Comparison of ENCODE assay signal across 8 cellular contexts in the genomic region with DNA sequence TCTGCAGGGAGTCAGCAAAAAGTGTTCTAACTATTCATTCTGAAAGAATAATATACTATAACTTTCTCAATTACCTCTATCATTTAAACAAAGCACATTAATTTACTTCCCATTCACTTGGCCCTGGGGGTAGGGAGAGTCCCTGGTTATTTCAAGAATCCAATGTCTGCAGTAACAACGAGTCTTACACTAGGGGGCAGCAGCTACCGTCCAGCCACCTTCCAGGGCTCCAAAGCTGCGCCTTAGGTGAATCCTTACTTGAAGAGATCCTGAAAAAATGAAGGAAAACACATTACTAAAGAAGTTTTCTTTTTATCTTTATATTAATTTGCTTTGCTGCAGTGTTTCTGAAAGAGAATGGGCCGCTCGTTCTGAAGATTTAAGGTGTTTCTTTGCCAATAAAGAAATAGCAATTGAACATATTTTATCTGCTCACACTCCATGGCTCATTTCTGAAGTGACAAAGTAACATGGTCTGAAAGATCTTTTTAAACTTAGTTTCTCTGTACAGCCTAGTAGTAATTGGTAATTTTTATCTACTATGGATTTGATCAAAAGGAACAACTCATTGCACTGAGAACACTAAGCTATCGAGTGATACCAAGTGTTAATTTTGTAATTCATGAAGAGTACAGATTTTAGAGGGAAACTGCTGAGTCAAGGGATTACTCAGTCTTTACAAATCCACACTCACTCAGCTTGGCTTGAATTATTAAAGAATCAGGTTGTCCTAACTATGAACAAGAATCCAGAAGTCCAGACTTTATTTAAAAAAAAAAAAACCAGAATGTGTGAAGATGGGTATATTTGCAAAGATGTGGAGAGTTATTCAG. TPM values are rescaled to one million over a fixed set of nuclear protein-coding genes. Genes with fewer than 3 reads are reported as not detected.
A peak's percentile ranks its signal among the peaks of the same experiment; 100 is the strongest.
DNase-seq lines count a peak whose midpoint lies in the region; ATAC-seq, FAIRE-seq and TF ChIP-seq lines count a peak whose summit lies in the region.

No MANE protein-coding gene starts in this region.

- H3K4me2 ChIP-seq in OCI-LY3 (ENCODE audit: low read length) = peak overlapping the region; percentile 23

- TF ChIP-seq CTCF in OCI-LY3 (IDR thresholded peaks at IDR 0.05; ENCODE audit: low read depth, low read length) (peak; percentile 94), natural killer cell (IDR thresholded peaks at IDR 0.05) (peak; percentile 93)

- peaks cover 22% of the 10 kb centered on the region for H3K27me3 ChIP-seq in OCI-LY3 (ENCODE audit: low read depth, low read length)

- H3K4me1 ChIP-seq in OCI-LY3 (ENCODE audit: low read length) = peaks cover 10% of the 10 kb centered on the region

- no peak overlapping the region for H3K4me3 Mint-ChIP-seq in natural killer cell

- FAIRE-seq in GM19239 (lab: Jason Lieb, UNC) = peak; percentile 72

- no peaks in the 10 kb centered on the region for H3K9me3 ChIP-seq in OCI-LY3 (ENCODE audit: insufficient read depth, low read length)

- H3K36me3 Mint-ChIP-seq in natural killer cell = no peaks in the 10 kb centered on the region

- H3K36me3 ChIP-seq in OCI-LY3 (replicated peaks; ENCODE audit: low read depth, low read length) = no peaks in the 10 kb centered on the region

- no peaks in the 10 kb centered on the region for H3K79me2 ChIP-seq in OCI-LY3 (ENCODE audit: low read length)

- no peaks in the 10 kb centered on the region for H4K20me1 ChIP-seq in OCI-LY3 (ENCODE audit: insufficient read depth, low read length)

- no peak overlapping the region for H3K27ac Mint-ChIP-seq in natural killer cell

- no peak overlapping the region for H2AFZ ChIP-seq in OCI-LY3 (ENCODE audit: low read depth, low read length)

- H3K4me1 Mint-ChIP-seq in natural killer cell = no peaks in the 10 kb centered on the region

- ATAC-seq in esophagus mucosa = peak; percentile 91
- peak; percentile 88 to 97 (median 91) for ATAC-seq in natural killer cell

- H3K27ac ChIP-seq in OCI-LY3 (ENCODE audit: low read length) = no peak overlapping the region

- H3K9ac ChIP-seq in OCI-LY3 (ENCODE audit: low read length) = no peak overlapping the region

- peak; percentile 56 to 65 for DNase-seq in AML-193 (lab: John Stamatoyannopoulos, UW)
- no peak for DNase-seq in GM19239 (ENCODE audit: insufficient read length, low spot score)
- peak; percentile 94 for DNase-seq in HT-29 (ENCODE audit: low spot score)
- DNase-seq in activated CD8-positive, alpha-beta memory T cell treated with anti-CD3 and anti-CD28 coated beads, Interleukin-2, amount 50 U/mL, for 48 hours = peak; percentile 61
- peak; percentile 23 for DNase-seq in natural killer cell
- peak; percentile 95 for DNase-seq in superior temporal gyrus (ENCODE audit: extremely low spot score)

- H3K9me3 Mint-ChIP-seq in natural killer cell = no peaks in the 10 kb centered on the region

- peaks cover 5 to 19% of the 10 kb centered on the region in 2 donors for H3K27me3 Mint-ChIP-seq in natural killer cell (ENCODE audit: low read depth in 2 of 2)

- intact Hi-C loops in natural killer cell (cut with micrococcal nuclease) = loop anchor here (1.0 to 10.0 kb wide), 3 partner anchors 555 to 788 kb away; no protein-coding TSS in a partner anchor

- H3K4me3 ChIP-seq in OCI-LY3 (ENCODE audit: low read length) = no peak overlapping the region

RNA-seq across cellular contexts. Expression of a gene that starts 27.6 kb away (rescaled TPM):
- 79.8 and 82.7 TPM in 2 replicates for total RNA-seq in HT-29 (2014; rRNA removed; shearing (Covaris generic))
- total RNA-seq in esophagus mucosa = 5.8 TPM
- 1 to 10 TPM in 1 of 3 donors, under 1 TPM in 1, not detected in 1; 0.09 to 3.7 TPM for total RNA-seq in natural killer cell

Comparison
In these comparisons a context has a peak if more than half of its experiments do, and no peak if none do; other contexts are left out.
1. RNA of a gene that starts 27.6 kb away (total RNA-seq): 79.8 to 82.7 TPM in HT-29; 5.8 TPM in esophagus mucosa (single experiment) and 0.09 to 3.7 TPM in natural killer cell; every median in the first group is over 10 times any median in the second.